In the genomic region with DNA sequence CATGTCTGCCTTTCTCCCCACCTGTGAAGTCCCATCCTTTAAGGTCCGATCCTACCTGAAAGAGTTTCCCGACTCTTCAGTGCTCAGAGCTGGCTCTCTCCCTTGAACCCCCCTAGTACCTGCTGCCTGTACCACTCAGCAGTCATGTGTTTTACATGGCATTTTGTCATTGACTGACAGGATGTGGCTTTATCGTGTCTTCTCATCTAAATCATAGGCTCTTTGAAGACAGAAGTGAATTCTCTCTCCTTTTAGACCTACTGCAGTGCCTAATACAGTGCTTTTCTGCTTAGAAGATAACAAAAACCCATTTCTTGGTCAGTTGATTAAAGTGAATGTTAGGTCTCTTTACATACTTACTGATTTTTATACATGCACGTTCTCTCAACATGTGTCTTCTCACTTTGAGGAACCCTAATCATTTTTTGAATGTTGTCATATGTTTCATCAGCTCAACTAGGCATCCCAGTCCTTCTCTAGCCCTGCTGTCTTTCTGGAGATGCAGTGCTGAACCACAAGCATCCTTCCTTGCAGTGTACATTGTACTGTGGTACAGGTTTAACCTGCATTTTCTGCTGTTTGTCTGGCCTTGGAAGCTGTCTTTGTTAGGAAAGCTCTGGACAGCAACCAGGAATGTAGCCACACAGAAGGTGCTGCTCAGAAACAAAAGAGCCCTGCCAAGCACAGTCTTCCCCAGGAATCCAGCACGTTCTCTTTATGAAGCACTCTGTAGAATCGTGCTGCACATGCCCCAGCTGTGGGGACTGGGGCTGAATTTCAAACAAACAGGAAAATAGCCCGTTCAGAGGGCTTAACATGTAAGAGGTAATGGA, we compare ENCODE assay signal across 16 cellular contexts. TPM values are rescaled to one million over a fixed set of nuclear protein-coding genes. Genes with fewer than 3 reads are reported as not detected.
A peak's percentile ranks its signal among the peaks of the same experiment; 100 is the strongest.
DNase-seq lines count a peak whose midpoint lies in the region; ATAC-seq and TF ChIP-seq lines count a peak whose summit lies in the region.
"Had no signal": no experiment of that assay in that cellular context is flagged by ENCODE, and none has a peak within 500 bp of the region (broad histone marks: within the 10 kb centered on the region; RNA-seq: fewer than 3 reads in every experiment).

No MANE protein-coding gene starts in this region.

- H3K9me3 ChIP-seq in SK-N-SH (no peaks in the 10 kb centered on the region), GM23248 (ENCODE audit: low read depth) (no peaks in the 10 kb centered on the region)
- H3K9me3 ChIP-seq in naive thymus-derived CD4-positive, alpha-beta T cell (ENCODE audit: control insufficient read depth in 2 of 3, low read length in 3 of 3) = no peaks in the 10 kb centered on the region

- H3K27me3 Mint-ChIP-seq in naive thymus-derived CD4-positive, alpha-beta T cell = no peaks in the 10 kb centered on the region

- no peak for TF ChIP-seq CTCF in SK-N-SH (IDR thresholded peaks at IDR 0.05)

- DNase-seq in SK-N-SH = no peak
- peak; percentile 77 for DNase-seq in G401 (ENCODE audit: low spot score)
- DNase-seq in activated naive CD4-positive, alpha-beta T cell treated with anti-CD3 and anti-CD28 coated beads, Interleukin-2, amount 50 U/mL, for 72 hours (ENCODE audit: low spot score in 2 of 2) = no peak
- DNase-seq in naive thymus-derived CD4-positive, alpha-beta T cell = peak in 7 of 9 donors; percentile 33 to 71 (median 62)
- no peak for DNase-seq in iPS-NIHi7 (ENCODE audit: extremely low spot score)
- DNase-seq in GM23248 = no peak
- DNase-seq: brain microvascular endothelial cell, hypothalamus, left colon, NCI-H146, PC-3 had no signal

- H3K9me3 Mint-ChIP-seq in activated naive CD4-positive, alpha-beta T cell treated with anti-CD3 and anti-CD28 coated beads, Interleukin-2, amount 50 U/mL, for 72 hours = no peaks in the 10 kb centered on the region
- no peaks in the 10 kb centered on the region for H3K9me3 Mint-ChIP-seq in naive thymus-derived CD4-positive, alpha-beta T cell
- H3K9me3 Mint-ChIP-seq: CD14-positive monocyte had no signal

- no peak for TF ChIP-seq RAD21 in SK-N-SH (IDR thresholded peaks at IDR 0.05; ENCODE audit: low read length)

- no peak overlapping the region for H3K27ac ChIP-seq in SK-N-SH (ENCODE audit: low read depth in 2 of 2, low read length in 1 of 2)
- H3K27ac ChIP-seq in naive thymus-derived CD4-positive, alpha-beta T cell (ENCODE audit: low read depth, low read length) = no peak overlapping the region
- no peak overlapping the region for H3K27ac ChIP-seq in GM23248
- H3K27ac ChIP-seq: 22Rv1, brain microvascular endothelial cell had no signal

- no peaks in the 10 kb centered on the region for H3K79me2 ChIP-seq in SK-N-SH (ENCODE audit: insufficient read depth)
- H3K79me2 ChIP-seq in GM23248 (ENCODE audit: insufficient read depth) = no peaks in the 10 kb centered on the region

- no peak for ATAC-seq in SK-N-SH treated with all-trans-retinoic acid at 6 μM for 48 hours
- peak; percentile 68 to 78 for ATAC-seq in activated naive CD4-positive, alpha-beta T cell treated with anti-CD3 and anti-CD28 coated beads, Interleukin-2, amount 50 U/mL, for 72 hours
- peak; percentile 82 for ATAC-seq in naive thymus-derived CD4-positive, alpha-beta T cell
- no peak for ATAC-seq in HG02610 (IDR thresholded peaks at IDR 0.05; ENCODE audit: unreplicated experiment)
- ATAC-seq: left colon, PC-3 had no signal

- H3K4me3 Mint-ChIP-seq in naive thymus-derived CD4-positive, alpha-beta T cell = peak overlapping the region; percentile 64 to 84 (median 76)
- H3K4me3 Mint-ChIP-seq: CD14-positive monocyte had no signal

- H4K20me1 ChIP-seq in SK-N-SH (ENCODE audit: insufficient read depth) = peaks cover 21% of the 10 kb centered on the region
- H4K20me1 ChIP-seq in GM23248 (ENCODE audit: insufficient read depth) = no peaks in the 10 kb centered on the region

- TF ChIP-seq EP300 in SK-N-SH (IDR thresholded peaks at IDR 0.05; ENCODE audit: borderline replicate concordance in 1 of 2, low read depth in 1 of 2, low read length in 1 of 2) = no peak

- H3F3A ChIP-seq in SK-N-SH (replicated peaks; ENCODE audit: insufficient read depth) (peaks cover 5% of the 10 kb centered on the region), GM23248 (ENCODE audit: insufficient read depth) (no peaks in the 10 kb centered on the region)

- 94% methylated on average over 7 of the region's 7 CpGs for WGBS in SK-N-SH (ENCODE audit: low lambda C conversion rate)
- 83 to 85% methylated on average over 7 of the region's 7 CpGs for WGBS in GM23248 (ENCODE audit: low coverage in 1 of 2, low lambda C conversion rate in 2 of 2, missing lambda C conversion rate in 2 of 2), 2 experiments

- peak overlapping the region; percentile 34 to 58 for H3K27ac Mint-ChIP-seq in activated naive CD4-positive, alpha-beta T cell treated with anti-CD3 and anti-CD28 coated beads, Interleukin-2, amount 50 U/mL, for 72 hours
- H3K27ac Mint-ChIP-seq in naive thymus-derived CD4-positive, alpha-beta T cell = peak overlapping the region; percentile 40 to 89 (median 79)

- peaks cover 6 to 25% of the 10 kb centered on the region in 2 experiments; a peak in 3 of 4 replicates for H3K4me1 ChIP-seq in SK-N-SH (ENCODE audit: control insufficient read depth in 1 of 2, insufficient read depth in 2 of 2, low read depth in 1 of 2, low read length in 1 of 2)
- peaks cover 15 to 43% of the 10 kb centered on the region in 2 donors for H3K4me1 ChIP-seq in naive thymus-derived CD4-positive, alpha-beta T cell (ENCODE audit: control insufficient read depth in 2 of 2, insufficient read depth in 2 of 2, low read length in 2 of 2)
- H3K4me1 ChIP-seq in GM23248 (ENCODE audit: insufficient read depth) = no peaks in the 10 kb centered on the region

- H3K4me3 ChIP-seq in SK-N-SH (ENCODE audit: low read depth in 2 of 2, low read length in 1 of 2) (no peak overlapping the region), GM23248 (no peak overlapping the region)
- H3K4me3 ChIP-seq in naive thymus-derived CD4-positive, alpha-beta T cell (ENCODE audit: low read length) = no peak overlapping the region

- no peaks in the 10 kb centered on the region for H3K36me3 Mint-ChIP-seq in activated naive CD4-positive, alpha-beta T cell treated with anti-CD3 and anti-CD28 coated beads, Interleukin-2, amount 50 U/mL, for 72 hours
- H3K36me3 Mint-ChIP-seq in naive thymus-derived CD4-positive, alpha-beta T cell = peaks cover 0 to 9% (median 8%) of the 10 kb centered on the region in 5 donors

- intact Hi-C loops in naive thymus-derived CD4-positive, alpha-beta T cell (cut with micrococcal nuclease) = loop anchor here (1.0 to 5.0 kb wide), 5 partner anchors 12 to 351 kb away; no protein-coding TSS in a partner anchor

- peaks cover 31 to 96% (median 73%) of the 10 kb centered on the region in 7 donors for H3K4me1 Mint-ChIP-seq in naive thymus-derived CD4-positive, alpha-beta T cell
- H3K4me1 Mint-ChIP-seq: CD14-positive monocyte had no signal

- H2AFZ ChIP-seq in SK-N-SH (ENCODE audit: low read depth) (no peak overlapping the region), GM23248 (no peak overlapping the region)

- no peak overlapping the region for H3K9ac ChIP-seq in SK-N-SH
- no peak overlapping the region for H3K9ac ChIP-seq in GM23248

- in situ Hi-C loops in G401 (cut with HindIII; ENCODE audit: low sequenced_read_pairs) (no loop called here), GM23248 (cut with MboI) (no loop called here)

- POLR2A ChIA-PET in SK-N-SH (lab: Yijun Ruan, JAX) = no interaction called here
- POLR2A ChIA-PET in naive thymus-derived CD4-positive, alpha-beta T cell (lab: Charles Lee) = interaction anchor here (0.7 to 1.6 kb wide), 4 partner anchors 12 to 323 kb away, joined by 3 to 6 read pairs (median 4); no protein-coding TSS in a partner anchor

- CTCF ChIA-PET in SK-N-SH (lab: Yijun Ruan, JAX) = interaction anchor here (1.2 to 2.2 kb wide), 2 partner anchors 9 to 150 kb away, joined by 3 to 7 read pairs; no protein-coding TSS in a partner anchor
- CTCF ChIA-PET in naive thymus-derived CD4-positive, alpha-beta T cell (lab: Charles Lee) = interaction anchor here (0.9 to 1.7 kb wide), 3 partner anchors 9 to 150 kb away, joined by 4 read pairs; no protein-coding TSS in a partner anchor

- H3K4me2 ChIP-seq in SK-N-SH (no peak overlapping the region), GM23248 (ENCODE audit: unreplicated experiment) (no peak overlapping the region)

- H3K36me3 ChIP-seq in SK-N-SH (replicated peaks in 1 of 2; ENCODE audit: control insufficient read depth in 1 of 2, insufficient read depth in 2 of 2, low read length in 1 of 2) (peaks cover 0 to 25% of the 10 kb centered on the region in 2 experiments), GM23248 (ENCODE audit: low read depth) (no peaks in the 10 kb centered on the region)
- no peaks in the 10 kb centered on the region for H3K36me3 ChIP-seq in naive thymus-derived CD4-positive, alpha-beta T cell (ENCODE audit: control insufficient read depth in 2 of 3, insufficient read depth in 3 of 3, low read length in 3 of 3)

- H3K9me2 ChIP-seq in SK-N-SH = no peaks in the 10 kb centered on the region
- H3K9me2 ChIP-seq in GM23248 (ENCODE audit: insufficient read depth) = no peaks in the 10 kb centered on the region

- no peaks in the 10 kb centered on the region for H3K27me3 ChIP-seq in SK-N-SH (ENCODE audit: insufficient read depth)
- no peaks in the 10 kb centered on the region for H3K27me3 ChIP-seq in naive thymus-derived CD4-positive, alpha-beta T cell (ENCODE audit: control insufficient read depth in 2 of 2, insufficient read depth in 2 of 2, low read length in 2 of 2)
- H3K27me3 ChIP-seq in GM23248 (replicated peaks; ENCODE audit: insufficient read depth) = no peaks in the 10 kb centered on the region
- H3K27me3 ChIP-seq: brain microvascular endothelial cell had no signal

TF ChIP-seq in SK-N-SH, 30 proteins besides CTCF, POLR2A, EP300 and RAD21 (continues in another document):
- TF ChIP-seq JUND (IDR thresholded peaks at IDR 0.05) = no peak
- TF ChIP-seq RFX5 (IDR thresholded peaks at IDR 0.05; ENCODE audit: low read length) = no peak

TF ChIP-seq in SK-N-SH treated with all-trans-retinoic acid at 6 μM for 48 hours, 23 proteins besides CTCF, POLR2A, EP300 and RAD21 (continues in another document):
- TF ChIP-seq TCF4 (CRISPR knock-in tag; IDR thresholded peaks at IDR 0.05; ENCODE audit: borderline replicate concordance) (no peak), ZNF565 (CRISPR knock-in tag; conservative IDR thresholded peaks at IDR 0.05; ENCODE audit: low read depth) (no peak), CSDC2 (CRISPR knock-in tag; IDR thresholded peaks at IDR 0.05) (no peak), ZNF8 (CRISPR knock-in tag; IDR thresholded peaks at IDR 0.05) (no peak), SNAI2 (CRISPR knock-in tag; IDR thresholded peaks at IDR 0.05) (no peak)

RNA-seq across cellular contexts. Expression of a gene that starts 28.1 kb away (rescaled TPM):
- polyA plus RNA-seq in SK-N-SH (2012; rRNA removed) (0.44 and 0.58 TPM in 2 replicates), GM23248 (2016; fragmentation: Nextera tagmentation; extraction: Ambion mirVana) (0.13 TPM in 1 of 2 replicates, not detected in the other)
- 0.30 and 0.41 TPM in 2 replicates for polyA plus RNA-seq in SK-N-SH (2012; cell fraction: cytosol; rRNA removed)
- 0.46 and 0.74 TPM in 2 replicates for polyA plus RNA-seq in SK-N-SH (2012; cell fraction: nucleus; rRNA removed)
- 0.10 and 0.12 TPM in 2 replicates for total RNA-seq in G401 (2014; rRNA removed; shearing (Covaris generic))
- under 1 TPM in 1 of 2 donors, not detected in 1; 0.51 TPM for total RNA-seq in activated naive CD4-positive, alpha-beta T cell treated with anti-CD3 and anti-CD28 coated beads, Interleukin-2, amount 50 U/mL, for 72 hours
- 1 to 10 TPM in 1 of 5 experiments, under 1 TPM in 3, not detected in 1; 0.57 to 5.7 (median 0.88) TPM for total RNA-seq in naive thymus-derived CD4-positive, alpha-beta T cell
- under 1 TPM in 1 of 2 donors, not detected in 1; 0.14 TPM for polyA plus RNA-seq in naive thymus-derived CD4-positive, alpha-beta T cell
- 0.32 and 0.51 TPM in 2 replicates for total RNA-seq in GM23248 (2014; rRNA removed; shearing (Covaris generic))
- total RNA-seq: NCI-H460 had no signal

Comparison
In these comparisons a context has a peak if more than half of its experiments do, and no peak if none do; other contexts are left out.
1. DNase-seq: peak in G401 (single experiment) and naive thymus-derived CD4-positive, alpha-beta T cell (7 of 9); none in SK-N-SH (single experiment), activated naive CD4-positive, alpha-beta T cell treated with anti-CD3 and anti-CD28 coated beads, Interleukin-2, amount 50 U/mL, for 72 hours (0 of 2), iPS-NIHi7 (single experiment) and GM23248 (single experiment).
2. ATAC-seq: peak in activated naive CD4-positive, alpha-beta T cell treated with anti-CD3 and anti-CD28 coated beads, Interleukin-2, amount 50 U/mL, for 72 hours (2 of 2) and naive thymus-derived CD4-positive, alpha-beta T cell (single experiment); none in SK-N-SH treated with all-trans-retinoic acid at 6 μM for 48 hours (single experiment) and HG02610 (single experiment).